Comparison of ENCODE assay signal across 11 cellular contexts in the genomic region with DNA sequence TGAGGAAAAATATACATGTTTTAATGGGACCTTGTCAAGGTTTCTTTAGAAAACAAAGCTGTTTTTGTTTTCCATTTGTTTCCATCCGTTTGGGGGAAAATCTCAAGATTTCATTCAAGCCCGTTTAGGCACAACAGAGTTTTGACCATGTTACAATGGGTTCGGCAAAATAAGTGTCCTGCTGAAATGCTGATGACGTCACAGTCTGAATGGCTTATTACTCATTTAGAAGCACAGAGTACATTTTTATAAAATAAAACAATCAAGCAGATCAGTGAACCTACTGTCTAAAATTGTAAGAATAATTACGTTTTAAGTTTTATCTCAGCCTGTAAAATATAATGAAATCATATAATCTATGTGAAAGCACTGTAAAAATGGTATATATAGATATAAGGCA.
"Had no signal": no experiment of that assay in that cellular context is flagged by ENCODE, and none has a peak within 500 bp of the region (broad histone marks: within the 10 kb centered on the region; RNA-seq: fewer than 3 reads in every experiment).

No MANE protein-coding gene starts in this region.

- H3K4me3 Mint-ChIP-seq: GM23338, H9, HFFc6 had no signal

- H3K9me3 ChIP-seq: HAP-1 had no signal

- ATAC-seq: GM23338, HCT116 had no signal

- H3K9ac ChIP-seq: GM23248 had no signal

- H2AFZ ChIP-seq: GM23248, GM23338 had no signal

- H3K4me2 ChIP-seq: GM23338 had no signal

- H3K4me3 ChIP-seq: GM23248, GM23338, HAP-1 had no signal

- H3K27ac ChIP-seq: GM23248 had no signal

- H3K36me3 ChIP-seq: HAP-1 had no signal

- H3K27ac Mint-ChIP-seq: GM23338, H9, HFFc6 had no signal

- FAIRE-seq: H1, H54 had no signal

- H3K4me1 ChIP-seq: HAP-1 had no signal

- DNase-seq: GM23248, GOT3, H7, H9, HCEC 1CT, HFFc6 had no signal
